13 cellular contexts compared by ENCODE assay signal in the genomic region with DNA sequence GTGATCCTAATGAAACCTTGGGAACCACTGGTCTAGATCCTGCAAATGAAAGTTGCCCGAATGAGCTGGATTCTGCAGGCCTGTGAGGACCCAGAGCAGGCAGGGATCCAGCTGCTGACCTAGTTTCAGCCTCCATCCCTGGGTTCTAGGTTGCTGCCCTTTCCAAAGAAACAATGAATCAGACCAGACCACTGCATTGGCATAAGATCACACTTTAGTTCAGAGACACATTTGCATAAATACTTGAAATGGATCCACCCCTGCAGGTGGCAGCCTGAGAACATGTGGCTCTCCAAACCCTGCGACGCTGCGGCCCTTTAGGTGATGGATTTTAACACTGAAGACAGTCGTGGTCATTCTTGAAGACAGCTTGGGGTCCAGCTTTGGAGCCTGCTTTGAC. TPM values are rescaled to one million over a fixed set of nuclear protein-coding genes. Genes with fewer than 3 reads are reported as not detected.
"Had no signal": no experiment of that assay in that cellular context is flagged by ENCODE, and none has a peak within 500 bp of the region (broad histone marks: within the 10 kb centered on the region; RNA-seq: fewer than 3 reads in every experiment).

No MANE protein-coding gene starts in this region.

- H3K27ac ChIP-seq: colonic mucosa, ovary had no signal

- DNase-seq: activated CD4-positive, alpha-beta memory T cell treated with anti-CD3 and anti-CD28 coated beads, Interleukin-2, amount 10 ng/mL, durations not matched to agents 7 days and 5 days; activated naive CD4-positive, alpha-beta T cell; activated naive CD8-positive, alpha-beta T cell treated with anti-CD3 and anti-CD28 coated beads, Interleukin-2, amount 50 U/mL, for 24 hours; colonic mucosa; effector CD8-positive, alpha-beta T cell; kidney glomerular epithelial cell; ovary; retina; stimulated activated CD4-positive, alpha-beta T cell treated with anti-CD3 and anti-CD28 coated beads, Interleukin-15, amount 100 ng/mL, for 24 hours; stimulated activated CD4-positive, alpha-beta T cell treated with anti-CD3 and anti-CD28 coated beads, Interleukin-4, amount 100 ng/mL, for 4 hours; T-helper 9 cell; trophoblast cell had no signal

- H3K9me3 ChIP-seq: colonic mucosa, ovary had no signal

- ATAC-seq: activated naive CD8-positive, alpha-beta T cell treated with anti-CD3 and anti-CD28 coated beads, Interleukin-2, amount 50 U/mL, for 24 hours had no signal

- H3K4me3 ChIP-seq: colonic mucosa, ovary had no signal

- H3K27me3 ChIP-seq: colonic mucosa, ovary had no signal

- H3K36me3 ChIP-seq: colonic mucosa, ovary had no signal

- H3K4me1 ChIP-seq: colonic mucosa had no signal

RNA-seq across cellular contexts. Expression of a gene that starts 23.7 kb away (rescaled TPM):
- total RNA-seq: activated CD4-positive, alpha-beta memory T cell treated with anti-CD3 and anti-CD28 coated beads, Interleukin-2, amount 10 ng/mL, durations not matched to agents 7 days and 5 days; activated T-helper 1 cell treated with anti-CD3 and anti-CD28 coated beads, Interleukin-12 subunit alpha, Interleukin-12 subunit beta, Interleukin-2, Interleukin-4 antibody, amounts not matched to agents 30 ng/mL and 10 ng/mL and 1 ng/mL, durations not matched to agents 14 hours and 24 hours and 36 hours had no signal

RNA-seq across cellular contexts. Expression of a gene that starts 43.7 kb away (rescaled TPM):
- total RNA-seq: activated CD4-positive, alpha-beta memory T cell treated with anti-CD3 and anti-CD28 coated beads, Interleukin-2, amount 10 ng/mL, durations not matched to agents 7 days and 5 days; activated T-helper 1 cell treated with anti-CD3 and anti-CD28 coated beads, Interleukin-12 subunit alpha, Interleukin-12 subunit beta, Interleukin-2, Interleukin-4 antibody, amounts not matched to agents 30 ng/mL and 10 ng/mL and 1 ng/mL, durations not matched to agents 14 hours and 24 hours and 36 hours had no signal
